ENCODE assay signal across 34 cellular contexts in the genomic region with DNA sequence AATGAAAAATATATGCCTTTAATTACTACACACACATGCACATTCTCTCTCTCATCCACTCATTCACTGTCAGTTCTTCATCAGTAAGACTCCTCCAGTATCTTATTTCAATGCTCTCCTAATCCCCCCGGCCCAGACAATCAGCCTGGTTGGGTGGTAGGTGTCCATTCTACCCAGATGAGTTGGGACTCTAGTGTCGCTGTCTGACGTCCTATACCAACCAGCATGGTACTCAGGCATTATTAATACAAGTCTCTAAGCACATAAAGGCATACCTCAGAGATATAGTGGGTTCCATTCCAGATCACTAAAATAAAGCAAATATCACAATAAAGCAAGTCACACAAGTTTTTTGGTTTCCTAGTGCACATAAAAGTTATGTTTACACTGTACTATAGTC.
"Had no signal": no experiment of that assay in that cellular context is flagged by ENCODE, and none has a peak within 500 bp of the region (broad histone marks: within the 10 kb centered on the region; RNA-seq: fewer than 3 reads in every experiment).

No MANE protein-coding gene starts in this region.

- H3K27ac Mint-ChIP-seq: activated B cell treated with CpG ODN at 0.5 μM for 24 hours; activated CD8-positive, alpha-beta memory T cell treated with anti-CD3 and anti-CD28 coated beads, Interleukin-2, amount 10 ng/mL, durations not matched to agents 7 days and 5 days; activated CD8-positive, alpha-beta T cell treated with anti-CD3 and anti-CD28 coated beads, Interleukin-2, amount 10 ng/mL, durations not matched to agents 7 days and 5 days; activated naive CD4-positive, alpha-beta T cell treated with anti-CD3 and anti-CD28 coated beads for 36 hours; activated naive CD4-positive, alpha-beta T cell treated with anti-CD3 and anti-CD28 coated beads, Interleukin-2, amount 50 U/mL, for 24 hours; activated naive CD8-positive, alpha-beta T cell treated with anti-CD3 and anti-CD28 coated beads for 36 hours; activated naive CD8-positive, alpha-beta T cell treated with anti-CD3 and anti-CD28 coated beads, Interleukin-2, amount 50 U/mL, for 24 hours; activated T-helper 1 cell treated with anti-CD3 and anti-CD28 coated beads, Interleukin-12 subunit alpha, Interleukin-12 subunit beta, Interleukin-2, Interleukin-4 antibody, amounts not matched to agents 30 ng/mL and 10 ng/mL and 1 ng/mL, durations not matched to agents 14 hours and 24 hours and 36 hours; activated T-helper 2 cell treated with anti-CD3 and anti-CD28 coated beads, Interferon-gamma antibody, Interleukin-2, Interleukin-4, amounts not matched to agents 10 μg/mL and 5 μg/mL and 100 μg/mL, durations not matched to agents 14 hours and 24 hours and 36 hours; T-helper 17 cell; T-helper 2 cell treated with Interferon-gamma antibody and Interleukin-4, amounts not matched to agents 5 μg/mL and 100 μg/mL, for 36 hours had no signal

- H3K27me3 Mint-ChIP-seq: activated B cell treated with CpG ODN at 0.5 μM for 24 hours; activated CD8-positive, alpha-beta memory T cell treated with anti-CD3 and anti-CD28 coated beads, Interleukin-2, amount 10 ng/mL, durations not matched to agents 7 days and 5 days; activated naive CD4-positive, alpha-beta T cell treated with anti-CD3 and anti-CD28 coated beads, Interleukin-2, amount 50 U/mL, for 24 hours; activated naive CD8-positive, alpha-beta T cell treated with anti-CD3 and anti-CD28 coated beads for 36 hours; activated naive CD8-positive, alpha-beta T cell treated with anti-CD3 and anti-CD28 coated beads, Interleukin-2, amount 50 U/mL, for 24 hours; T-helper 17 cell had no signal

- ATAC-seq: activated CD4-positive, CD25-positive, alpha-beta regulatory T cell treated with anti-CD3 and anti-CD28 coated beads, Interleukin-2, amount 50 U/mL, for 24 hours; activated CD8-positive, alpha-beta memory T cell treated with anti-CD3 and anti-CD28 coated beads, Interleukin-2, amount 10 ng/mL, durations not matched to agents 7 days and 5 days; activated CD8-positive, alpha-beta T cell treated with anti-CD3 and anti-CD28 coated beads, Interleukin-2, amount 10 ng/mL, durations not matched to agents 7 days and 5 days; activated naive CD8-positive, alpha-beta T cell treated with anti-CD3 and anti-CD28 coated beads, Interleukin-2, amount 50 U/mL, for 24 hours; body of pancreas; esophagus mucosa; T-helper 17 cell had no signal

- H3K36me3 ChIP-seq: adrenal gland had no signal

- H3K4me3 ChIP-seq: adrenal gland, body of pancreas had no signal

- FAIRE-seq: colon, endometrium, frontal cortex had no signal

- H3K27ac ChIP-seq: adrenal gland, body of pancreas, WERI-Rb-1 had no signal

- H3K4me3 Mint-ChIP-seq: activated B cell treated with CpG ODN at 0.5 μM for 24 hours; activated CD8-positive, alpha-beta memory T cell treated with anti-CD3 and anti-CD28 coated beads, Interleukin-2, amount 10 ng/mL, durations not matched to agents 7 days and 5 days; activated CD8-positive, alpha-beta T cell treated with anti-CD3 and anti-CD28 coated beads, Interleukin-2, amount 10 ng/mL, durations not matched to agents 7 days and 5 days; activated naive CD4-positive, alpha-beta T cell treated with anti-CD3 and anti-CD28 coated beads for 36 hours; activated naive CD4-positive, alpha-beta T cell treated with anti-CD3 and anti-CD28 coated beads, Interleukin-2, amount 50 U/mL, for 24 hours; activated naive CD8-positive, alpha-beta T cell treated with anti-CD3 and anti-CD28 coated beads for 36 hours; activated naive CD8-positive, alpha-beta T cell treated with anti-CD3 and anti-CD28 coated beads, Interleukin-2, amount 50 U/mL, for 24 hours; activated T-helper 1 cell treated with anti-CD3 and anti-CD28 coated beads, Interleukin-12 subunit alpha, Interleukin-12 subunit beta, Interleukin-2, Interleukin-4 antibody, amounts not matched to agents 30 ng/mL and 10 ng/mL and 1 ng/mL, durations not matched to agents 14 hours and 24 hours and 36 hours; T-helper 17 cell; T-helper 2 cell treated with Interferon-gamma antibody and Interleukin-4, amounts not matched to agents 5 μg/mL and 100 μg/mL, for 36 hours had no signal

- H3K27me3 ChIP-seq: adrenal gland, body of pancreas had no signal

- DNase-seq: activated B cell treated with CpG ODN at 0.5 μM for 24 hours; activated CD4-positive, alpha-beta T cell treated with anti-CD3 and anti-CD28 coated beads for 48 hours; activated CD4-positive, alpha-beta T cell treated with anti-CD3 and anti-CD28 coated beads, Interleukin-2, amount 50 U/mL, for 1 hour; activated CD4-positive, alpha-beta T cell treated with anti-CD3 and anti-CD28 coated beads, Interleukin-2, amount 50 U/mL, for 48 hours; activated CD8-positive, alpha-beta memory T cell treated with anti-CD3 and anti-CD28 coated beads, Interleukin-2, amount 10 ng/mL, durations not matched to agents 7 days and 5 days; activated CD8-positive, alpha-beta memory T cell treated with anti-CD3 and anti-CD28 coated beads, Interleukin-2, amount 50 U/mL, for 4 hours; activated CD8-positive, alpha-beta T cell treated with anti-CD3 and anti-CD28 coated beads, Interleukin-2, amount 10 ng/mL, durations not matched to agents 7 days and 5 days; activated effector memory CD4-positive, alpha-beta T cell treated with anti-CD3 and anti-CD28 coated beads, Interleukin-2, amount 50 U/mL, for 16 hours; activated naive CD4-positive, alpha-beta T cell treated with anti-CD3 and anti-CD28 coated beads for 36 hours; activated naive CD8-positive, alpha-beta T cell treated with anti-CD3 and anti-CD28 coated beads for 36 hours; activated naive CD8-positive, alpha-beta T cell treated with anti-CD3 and anti-CD28 coated beads, Interleukin-2, amount 50 U/mL, for 24 hours; activated T-cell treated with anti-CD3 and anti-CD28 coated beads, Interleukin-2, amount 50 U/mL, for 1 hour; activated T-cell treated with anti-CD3 and anti-CD28 coated beads, Interleukin-2, amount 50 U/mL, for 48 hours; adrenal gland; amygdala; aorta; body of pancreas; caudate nucleus; effector CD8-positive, alpha-beta T cell; foreskin fibroblast; head of caudate nucleus; T-helper 1 cell; T-helper 17 cell; T1000; WERI-Rb-1 had no signal

- H3K9me3 ChIP-seq: adrenal gland, body of pancreas had no signal
